21 cellular contexts compared by ENCODE assay signal in the genomic region with DNA sequence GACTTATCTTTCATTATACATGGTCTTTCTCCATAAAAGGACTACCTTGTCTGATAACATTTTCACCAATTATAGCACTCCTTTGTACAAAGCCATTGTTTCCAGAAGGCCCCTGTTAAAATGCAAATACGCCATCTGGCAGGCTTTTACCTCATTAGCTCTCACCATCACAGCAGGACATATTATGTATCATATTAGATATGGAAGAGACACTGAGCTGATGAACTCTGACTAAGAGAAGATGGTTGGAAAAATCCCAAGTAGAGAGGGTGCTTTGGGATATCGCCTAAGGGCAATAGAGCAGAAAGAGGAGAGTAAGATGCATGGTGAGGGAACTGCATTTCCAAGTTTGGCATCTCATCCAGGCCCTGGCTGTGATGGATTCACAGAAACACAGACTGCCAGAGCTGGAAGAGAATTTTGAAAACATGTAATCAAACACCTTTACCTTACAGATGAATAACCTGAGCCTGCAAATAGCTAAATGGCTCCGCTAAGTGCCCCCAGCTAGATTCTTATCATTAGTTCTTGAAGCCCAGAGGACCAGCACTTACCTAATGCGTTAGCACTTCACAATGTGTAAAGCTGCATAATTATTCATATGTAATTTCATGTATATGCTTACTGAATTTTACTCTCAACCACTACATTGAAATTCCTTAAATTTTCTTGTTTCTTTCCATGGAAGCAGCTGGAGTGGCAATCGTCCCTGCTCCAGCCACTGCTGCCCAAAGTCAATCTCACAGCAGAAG.
DNase-seq lines count a peak whose midpoint lies in the region; ATAC-seq, FAIRE-seq and TF ChIP-seq lines count a peak whose summit lies in the region.
"Had no signal": no experiment of that assay in that cellular context is flagged by ENCODE, and none has a peak within 500 bp of the region (broad histone marks: within the 10 kb centered on the region; RNA-seq: fewer than 3 reads in every experiment).

No MANE protein-coding gene starts in this region.

- 27% methylated on average over 5 of the region's 5 CpGs for WGBS in GM12878 (ENCODE audit: insufficient coverage, insufficient replicate concordance, low lambda C conversion rate, missing lambda C conversion rate)

- no TSS peak for BruUV-seq in GM12878 (replicated peaks; lab: Mats Ljungman, UMichigan)

- no peaks in the 10 kb centered on the region for H3K9me3 ChIP-seq in GM12878 (replicated peaks; ENCODE audit: control insufficient read depth, insufficient read depth, low read length)
- H3K9me3 ChIP-seq: ascending aorta, pancreas, stomach had no signal

- ATAC-seq in GM12878 (peak; percentile 21; the same call in 2 of the 3 replicates), GM18505 (IDR thresholded peaks at IDR 0.05; ENCODE audit: unreplicated experiment) (no peak)
- ATAC-seq: K562, left lobe of liver, natural killer cell, pancreas, right cardiac atrium had no signal

- SMC1A ChIA-PET in GM12878 (lab: Charles Lee; ENCODE audit: uncharacterized antibody, unreplicated experiment), result no interaction called here

- intact Hi-C loops in GM12878 (cut with micrococcal nuclease; ENCODE audit: unreplicated experiment), result no loop called here

- no peak for FAIRE-seq in GM12878 (lab: Jason Lieb, UNC)
- FAIRE-seq: H54, K562, pancreas, RCC 7860 had no signal

- H3K9ac ChIP-seq in GM12878 (ENCODE audit: control insufficient read depth, insufficient read depth, low read length), result no peak overlapping the region

- no peak overlapping the region for H2AFZ ChIP-seq in GM12878 (ENCODE audit: control insufficient read depth, low read depth, low read length)

- CTCF ChIA-PET in GM12878 (lab: Yijun Ruan, JAX), result interaction anchor here (1.3 kb wide), 1 partner anchor 17 kb away, joined by 3 read pairs; no protein-coding TSS in a partner anchor
- CTCF ChIA-PET in GM10248 (lab: Yijun Ruan, JAX), result no interaction called here

- H3K4me2 ChIP-seq in GM12878 (ENCODE audit: control insufficient read depth, insufficient read depth), result no peak overlapping the region

- no peaks in the 10 kb centered on the region for H3K36me3 ChIP-seq in GM12878 (ENCODE audit: control insufficient read depth in 2 of 2, insufficient read depth in 2 of 2, low read length in 1 of 2)
- H3K36me3 ChIP-seq: ascending aorta, pancreas, stomach, WERI-Rb-1 had no signal

- RAD21 ChIA-PET in GM12878 (lab: Charles Lee; ENCODE audit: unreplicated experiment), result no interaction called here

- no peaks in the 10 kb centered on the region for H4K20me1 ChIP-seq in GM12878 (ENCODE audit: control insufficient read depth, insufficient read depth)

- POLR2A ChIA-PET in GM12878 (lab: Charles Lee), result interaction anchor here (1.2 kb wide), 1 partner anchor 14 kb away, joined by 3 read pairs; no protein-coding TSS in a partner anchor
- POLR2A ChIA-PET in GM10248 (lab: Yijun Ruan, JAX), result no interaction called here

- H3K4me3 ChIP-seq in GM12878, result no peak overlapping the region
- H3K4me3 ChIP-seq: ascending aorta, K562, pancreas, stomach had no signal

- no peak for TF ChIP-seq EP300 in GM12878 (IDR thresholded peaks at IDR 0.05; ENCODE audit: borderline replicate concordance in 1 of 2, control insufficient read depth in 1 of 2, low read depth in 2 of 2, low read length in 2 of 2)

- in situ Hi-C loops in GM12878 (cut with MboI), result no loop called here

- TF ChIP-seq RAD21 in GM12878 (IDR thresholded peaks at IDR 0.05; ENCODE audit: insufficient read depth, low read depth, low read length), result no peak

- H3K27ac ChIP-seq in GM12878 (ENCODE audit: control insufficient read depth, insufficient read depth), result no peak overlapping the region
- H3K27ac ChIP-seq: ascending aorta, pancreas, stomach, WERI-Rb-1 had no signal

- H3K4me1 ChIP-seq in GM12878 (ENCODE audit: control insufficient read depth, insufficient read depth, low read length), result no peaks in the 10 kb centered on the region
- H3K4me1 ChIP-seq: ascending aorta, pancreas, stomach had no signal

- peak; percentile 8 for DNase-seq in NCI-H748 (lab: John Stamatoyannopoulos, UW; ENCODE audit: unreplicated experiment)
- no peak for DNase-seq in NCI-H748 treated with DMSO at 0.1 percent for 48 hours (lab: John Stamatoyannopoulos, UW)
- DNase-seq in NCI-H526 (lab: John Stamatoyannopoulos, UW), result peak; percentile 60 to 69
- DNase-seq in GM12878 (ENCODE audit: low read depth, low spot score), result no peak
- DNase-seq in activated CD4-positive, alpha-beta T cell treated with anti-CD3 and anti-CD28 coated beads for 48 hours, result no peak
- DNase-seq in GM10248 (ENCODE audit: extremely low spot score), result no peak
- DNase-seq in AML-193 (lab: John Stamatoyannopoulos, UW), result no peak
- DNase-seq: central memory CD4-positive, alpha-beta T cell; natural killer cell; NCI-H1930; pancreas; right cardiac atrium; stomach; T-helper 2 cell; WERI-Rb-1 had no signal

- H3K27me3 ChIP-seq in GM12878 (replicated peaks in 1 of 2; ENCODE audit: control insufficient read depth in 2 of 2, insufficient read depth in 2 of 2, low read length in 1 of 2), result no peaks in the 10 kb centered on the region
- H3K27me3 ChIP-seq: ascending aorta, pancreas, stomach had no signal

- TF ChIP-seq CTCF in GM12878 (IDR thresholded peaks at IDR 0.05 in 2 of 3, conservative IDR thresholded peaks at IDR 0.05 in 1 of 3; ENCODE audit: control insufficient read depth in 2 of 3, extremely low read depth in 1 of 3, insufficient read depth in 1 of 3, low read depth in 3 of 3, low read length in 3 of 3) (no peak), GM10248 (IDR thresholded peaks at IDR 0.05; ENCODE audit: control extremely low read depth, extremely low read depth, low read depth, missing control alignments) (no peak)

- H3K79me2 ChIP-seq in GM12878 (ENCODE audit: control insufficient read depth, insufficient read depth, low read length), result no peaks in the 10 kb centered on the region

- TF ChIP-seq POLR2A in GM12878 (IDR thresholded peaks at IDR 0.05; ENCODE audit: low read depth, low read length) (no peak), GM18505 (IDR thresholded peaks at IDR 0.05; ENCODE audit: borderline replicate concordance, extremely low read depth, insufficient read depth, insufficient read length) (no peak)

TF ChIP-seq in GM12878, 131 proteins besides CTCF, POLR2A, EP300 and RAD21:
- TF ChIP-seq NR2C2 (IDR thresholded peaks at IDR 0.05; ENCODE audit: borderline replicate concordance, control insufficient read depth, insufficient read length, low read depth), result no peak
- TF ChIP-seq RB1 (IDR thresholded peaks at IDR 0.05; ENCODE audit: borderline replicate concordance), result no peak
- TF ChIP-seq, protein P1, sequence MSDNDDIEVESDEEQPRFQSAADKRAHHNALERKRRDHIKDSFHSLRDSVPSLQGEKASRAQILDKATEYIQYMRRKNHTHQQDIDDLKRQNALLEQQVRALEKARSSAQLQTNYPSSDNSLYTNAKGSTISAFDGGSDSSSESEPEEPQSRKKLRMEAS (IDR thresholded peaks at IDR 0.05; ENCODE audit: low read depth, low read length), result no peak
- TF ChIP-seq KDM1A (IDR thresholded peaks at IDR 0.05; ENCODE audit: borderline replicate concordance), result no peak
- TF ChIP-seq, protein P2, sequence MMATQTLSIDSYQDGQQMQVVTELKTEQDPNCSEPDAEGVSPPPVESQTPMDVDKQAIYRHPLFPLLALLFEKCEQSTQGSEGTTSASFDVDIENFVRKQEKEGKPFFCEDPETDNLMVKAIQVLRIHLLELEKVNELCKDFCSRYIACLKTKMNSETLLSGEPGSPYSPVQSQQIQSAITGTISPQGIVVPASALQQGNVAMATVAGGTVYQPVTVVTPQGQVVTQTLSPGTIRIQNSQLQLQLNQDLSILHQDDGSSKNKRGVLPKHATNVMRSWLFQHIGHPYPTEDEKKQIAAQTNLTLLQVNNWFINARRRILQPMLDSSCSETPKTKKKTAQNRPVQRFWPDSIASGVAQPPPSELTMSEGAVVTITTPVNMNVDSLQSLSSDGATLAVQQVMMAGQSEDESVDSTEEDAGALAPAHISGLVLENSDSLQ (IDR thresholded peaks at IDR 0.05), result no peak
- TF ChIP-seq GABPA (IDR thresholded peaks at IDR 0.05; ENCODE audit: low read depth), result no peak

Comparison
In these comparisons a context has a peak if more than half of its experiments do, and no peak if none do; other contexts are left out.
1. DNase-seq: peak in NCI-H748 (single experiment) and NCI-H526 (2 of 2); none in NCI-H748 treated with DMSO at 0.1 percent for 48 hours (single experiment), GM12878 (single experiment), activated CD4-positive, alpha-beta T cell treated with anti-CD3 and anti-CD28 coated beads for 48 hours (single experiment), GM10248 (single experiment) and AML-193 (0 of 2).